ENCODE assay signal across 17 cellular contexts in the genomic region with DNA sequence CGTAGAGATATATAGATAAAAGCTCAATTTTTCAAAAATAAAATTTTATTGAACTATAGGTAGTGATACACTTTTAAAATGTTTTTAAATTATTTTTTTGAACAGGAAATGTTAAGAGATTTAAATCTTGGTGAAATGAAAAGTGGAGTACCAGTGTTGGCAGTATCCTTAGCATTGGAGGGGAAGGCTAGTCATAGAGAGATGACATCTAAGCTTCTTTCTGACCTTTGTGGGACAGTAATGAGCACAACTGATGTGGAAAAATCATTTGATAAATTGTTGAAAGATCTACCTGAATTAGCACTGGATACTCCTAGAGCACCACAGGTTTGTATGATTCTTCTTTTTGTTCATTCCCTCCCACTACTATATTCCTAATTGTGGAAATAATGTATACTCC.
"Had no signal": no experiment of that assay in that cellular context is flagged by ENCODE, and none has a peak within 500 bp of the region (broad histone marks: within the 10 kb centered on the region; RNA-seq: fewer than 3 reads in every experiment).

No MANE protein-coding gene starts in this region.

- H3K9me3 Mint-ChIP-seq: type B pancreatic cell had no signal

- H3K27me3 Mint-ChIP-seq: type B pancreatic cell had no signal

- DNase-seq: activated CD4-positive, CD25-positive, alpha-beta regulatory T cell treated with anti-CD3 and anti-CD28 coated beads, Interleukin-2, amount 50 U/mL, for 72 hours; activated naive CD4-positive, alpha-beta T cell treated with anti-CD3 and anti-CD28 coated beads, Interleukin-2, amount 50 U/mL, for 16 hours; amygdala; body of pancreas; caudate nucleus; colonic mucosa; left colon; lower lobe of right lung; midbrain; pancreas; stimulated activated naive CD4-positive, alpha-beta T cell; SW 1271; T-helper 9 cell had no signal

- H3K4me3 Mint-ChIP-seq: type B pancreatic cell had no signal

- H3K27ac ChIP-seq: colonic mucosa, lower lobe of right lung, SJSA1, suprapubic skin had no signal

- H3K4me3 ChIP-seq: body of pancreas, colonic mucosa, gastroesophageal sphincter, lower lobe of right lung, SJSA1, suprapubic skin had no signal

- H3K4me1 ChIP-seq: colonic mucosa, lower lobe of right lung, SJSA1 had no signal

- ATAC-seq: gastroesophageal sphincter, lower lobe of right lung had no signal

- H3K9me3 ChIP-seq: body of pancreas, colonic mucosa, gastroesophageal sphincter, lower lobe of right lung, pancreas, SJSA1, suprapubic skin had no signal

- H3K36me3 ChIP-seq: colonic mucosa had no signal

- H3K27me3 ChIP-seq: body of pancreas, colonic mucosa, gastroesophageal sphincter, pancreas, SJSA1, suprapubic skin had no signal

- H3K27ac Mint-ChIP-seq: type B pancreatic cell had no signal
